Comparison of ENCODE assay signal across 17 cellular contexts in the genomic region with DNA sequence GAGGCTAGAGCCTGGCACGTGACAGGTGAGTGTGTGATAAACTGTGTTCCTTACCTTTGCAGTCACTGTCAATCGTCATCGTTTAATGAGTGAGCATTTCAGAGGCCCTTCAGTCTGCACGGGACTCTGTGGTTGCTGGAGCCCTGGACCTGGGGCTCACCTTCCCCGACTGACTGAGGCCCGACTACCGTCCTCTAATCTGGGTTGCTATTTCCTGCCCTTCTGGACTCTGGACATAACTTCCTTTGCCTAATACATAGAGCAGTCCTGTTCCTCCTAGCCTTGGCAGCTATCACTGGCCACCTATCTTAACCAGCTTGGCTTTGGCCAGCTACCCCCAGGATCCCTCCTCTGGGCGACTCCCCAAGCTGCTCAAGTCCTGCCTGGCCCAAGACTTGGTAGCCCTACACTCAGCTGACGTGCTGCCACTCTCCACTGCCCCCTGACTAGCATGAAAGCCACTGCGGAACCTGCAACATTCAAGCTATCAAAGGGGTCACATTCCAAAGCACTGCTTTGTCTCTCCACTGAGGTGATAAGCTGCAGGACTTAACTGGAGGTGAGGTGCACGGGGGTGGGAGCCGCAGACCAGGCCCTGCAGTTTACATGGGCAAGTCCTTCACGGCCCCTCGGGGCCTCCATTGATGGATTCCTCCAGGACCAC. TPM values are rescaled to one million over a fixed set of nuclear protein-coding genes. Genes with fewer than 3 reads are reported as not detected.
A peak's percentile ranks its signal among the peaks of the same experiment; 100 is the strongest.
DNase-seq lines count a peak whose midpoint lies in the region; ATAC-seq, FAIRE-seq and TF ChIP-seq lines count a peak whose summit lies in the region.
"Had no signal": no experiment of that assay in that cellular context is flagged by ENCODE, and none has a peak within 500 bp of the region (broad histone marks: within the 10 kb centered on the region; RNA-seq: fewer than 3 reads in every experiment).

No MANE protein-coding gene starts in this region.

- H2BK120ac ChIP-seq in IMR-90 (ENCODE audit: low read depth, low read length) (no peak overlapping the region), mesendoderm (ENCODE audit: low read depth, low read length) (peak overlapping the region; percentile 48)

- H2BK20ac ChIP-seq in IMR-90 (ENCODE audit: low read depth, low read length): no peak overlapping the region; the same call in 1 of the 2 replicates

- H3K79me1 ChIP-seq in IMR-90 (ENCODE audit: low read depth in 1 of 2, low read length in 2 of 2) (no peaks in the 10 kb centered on the region), mesendoderm (ENCODE audit: low read length) (no peaks in the 10 kb centered on the region)

- H3K23ac ChIP-seq in IMR-90 (ENCODE audit: low read depth, low read length) (no peak overlapping the region), mesendoderm (ENCODE audit: low read length) (no peak overlapping the region)

- H3K4me1 ChIP-seq in BLaER1 treated with 17β-estradiol and CSF1 and Interleukin-3, amounts not matched to agents 10 nM and 100 nM: peaks cover 93 to 97% (median 96%) of the 10 kb centered on the region in 10 experiments
- peaks cover 7% of the 10 kb centered on the region for H3K4me1 ChIP-seq in IMR-90 (ENCODE audit: control insufficient read depth, insufficient read depth, low read length)
- peaks cover 29% of the 10 kb centered on the region for H3K4me1 ChIP-seq in endothelial cell of umbilical vein (ENCODE audit: control insufficient read depth, extremely low read depth, insufficient read depth, low read length)
- H3K4me1 ChIP-seq in mesendoderm (ENCODE audit: control insufficient read depth, low read depth, low read length): peaks cover 18% of the 10 kb centered on the region

- CTCF ChIA-PET in IMR-90 (lab: Yijun Ruan, JAX): interaction anchor here (0.6 to 2.1 kb wide), 3 partner anchors 12 to 20 kb away, joined by 3 to 7 read pairs (median 4); no protein-coding TSS in a partner anchor
- CTCF ChIA-PET in endothelial cell of umbilical vein (lab: Charles Lee): interaction anchor here (1.4 to 6.7 kb wide), 6 partner anchors 15 to 143 kb away, joined by 6 to 61 read pairs (median 18); no protein-coding TSS in a partner anchor

- 0 out of 2 replicates have a peak overlapping the region, but pooled peaks have one; percentile 62 for H2AK5ac ChIP-seq in IMR-90 (ENCODE audit: low read depth, low read length)
- peak overlapping the region; percentile 97 for H2AK5ac ChIP-seq in mesendoderm (ENCODE audit: low read length)

- H4K20me1 ChIP-seq in BLaER1 treated with 17β-estradiol and CSF1 and Interleukin-3, amounts not matched to agents 10 nM and 100 nM: no peaks in the 10 kb centered on the region
- H4K20me1 ChIP-seq in IMR-90 (ENCODE audit: insufficient read depth, low read length) (no peaks in the 10 kb centered on the region), endothelial cell of umbilical vein (replicated peaks; ENCODE audit: control insufficient read depth, extremely low read depth, insufficient read depth, low read length) (no peaks in the 10 kb centered on the region)

- no peaks in the 10 kb centered on the region for H3K9me3 ChIP-seq in BLaER1 treated with 17β-estradiol and CSF1 and Interleukin-3, amounts not matched to agents 10 nM and 100 nM (replicated peaks in 1 of 11)
- H3K9me3 ChIP-seq in IMR-90 (ENCODE audit: control insufficient read depth, insufficient read depth, low read length) (no peaks in the 10 kb centered on the region), endothelial cell of umbilical vein (replicated peaks; ENCODE audit: control insufficient read depth, insufficient read depth, low read length) (no peaks in the 10 kb centered on the region)

- H3K9ac ChIP-seq in BLaER1 treated with 17β-estradiol and CSF1 and Interleukin-3, amounts not matched to agents 10 nM and 100 nM: peak overlapping the region; percentile 1 to 84 (median 79); a peak in 17 of 22 replicates
- no peak overlapping the region for H3K9ac ChIP-seq in IMR-90 (ENCODE audit: low read depth, low read length)
- no peak overlapping the region for H3K9ac ChIP-seq in endothelial cell of umbilical vein (replicated peaks; ENCODE audit: extremely low read depth, insufficient read depth, low read length)
- H3K9ac ChIP-seq in mesendoderm (ENCODE audit: low read length): peak overlapping the region; percentile 54

- no peak for TF ChIP-seq RAD21 in IMR-90 (IDR thresholded peaks at IDR 0.05; ENCODE audit: low read length)

- H3K36me3 ChIP-seq in BLaER1 treated with 17β-estradiol and CSF1 and Interleukin-3, amounts not matched to agents 10 nM and 100 nM: no peaks in the 10 kb centered on the region
- no peaks in the 10 kb centered on the region for H3K36me3 ChIP-seq in IMR-90 (ENCODE audit: control insufficient read depth, insufficient read depth, low read length)
- no peaks in the 10 kb centered on the region for H3K36me3 ChIP-seq in endothelial cell of umbilical vein (ENCODE audit: control insufficient read depth in 2 of 2, extremely low read depth in 1 of 2, insufficient read depth in 2 of 2, low read length in 2 of 2)
- H3K36me3 ChIP-seq in mesendoderm (ENCODE audit: control insufficient read depth, insufficient read depth, low read length): no peaks in the 10 kb centered on the region

- dilution Hi-C loops in IMR-90 (cut with HindIII; ENCODE audit: low sequenced_read_pairs, unreplicated experiment) (no loop called here), endothelial cell of umbilical vein (cut with MboI; ENCODE audit: extremely low pct_ligation_motif_present, low sequenced_read_pairs) (no loop called here)

- peak overlapping the region; percentile 7 for H2AFZ ChIP-seq in IMR-90 (replicated peaks; ENCODE audit: low read length, poor library complexity)
- H2AFZ ChIP-seq in endothelial cell of umbilical vein (ENCODE audit: low read depth, low read length): no peak overlapping the region

- peak overlapping the region; percentile 86 to 99 (median 95) for H3K4me2 ChIP-seq in BLaER1 treated with 17β-estradiol and CSF1 and Interleukin-3, amounts not matched to agents 10 nM and 100 nM
- no peak overlapping the region for H3K4me2 ChIP-seq in IMR-90 (ENCODE audit: low read depth, low read length)
- no peak overlapping the region for H3K4me2 ChIP-seq in endothelial cell of umbilical vein (ENCODE audit: insufficient read depth, low read length)
- H3K4me2 ChIP-seq in mesendoderm (ENCODE audit: low read length): no peak overlapping the region

- H2BK15ac ChIP-seq in IMR-90 (ENCODE audit: low read depth, low read length): no peak overlapping the region
- no peak overlapping the region for H2BK15ac ChIP-seq in mesendoderm (replicated peaks; ENCODE audit: low read depth)

- in situ Hi-C loops in IMR-90 (cut with MboI; ENCODE audit: low sequenced_read_pairs): no loop called here

- H4K5ac ChIP-seq in IMR-90 (ENCODE audit: low read depth, low read length): no peak overlapping the region
- H4K5ac ChIP-seq in mesendoderm (ENCODE audit: low read length): no peak overlapping the region

- H3K4ac ChIP-seq in IMR-90 (ENCODE audit: low read depth, low read length) (peak overlapping the region; percentile 13; the same call in 1 of the 2 replicates), mesendoderm (ENCODE audit: low read depth, low read length) (peak overlapping the region; percentile 56)

- H4K91ac ChIP-seq in IMR-90 (ENCODE audit: insufficient read depth, low read depth, low read length): no peak overlapping the region

- WGBS in IMR-90 (ENCODE audit: extremely low coverage in 2 of 2, insufficient read length in 1 of 2), 2 experiments: 90% methylated on average over 2 of the region's 14 CpGs; no CpG with 5 or more reads in 1 of the 2 experiments
- WGBS in mesendoderm (ENCODE audit: extremely low coverage, insufficient coverage, low lambda C conversion rate): no CpG with 5 or more reads among the region's 14 CpGs

- TF ChIP-seq POLR2A in IMR-90 (IDR thresholded peaks at IDR 0.05; ENCODE audit: low read depth, low read length) (no peak), endothelial cell of umbilical vein (IDR thresholded peaks at IDR 0.05; ENCODE audit: low read depth, low read length) (no peak)

- no peak overlapping the region for H3K14ac ChIP-seq in IMR-90 (replicated peaks; ENCODE audit: low read depth, low read length)

- BruUV-seq in IMR-90 (replicated peaks; lab: Mats Ljungman, UMichigan) (no TSS peak), endothelial cell of umbilical vein (replicated peaks; lab: Mats Ljungman, UMichigan) (no TSS peak)

- no peak overlapping the region for H3K56ac ChIP-seq in IMR-90 (ENCODE audit: extremely low read depth, insufficient read depth, low read length)
- peak overlapping the region; percentile 73 for H3K56ac ChIP-seq in mesendoderm (ENCODE audit: low read length)

- no peak overlapping the region for H4K8ac ChIP-seq in IMR-90 (ENCODE audit: low read depth in 2 of 2, low read length in 2 of 2)
- H4K8ac ChIP-seq in mesendoderm (ENCODE audit: low read depth, low read length): no peak overlapping the region

- peak; percentile 64 for FAIRE-seq in endothelial cell of umbilical vein (lab: Jason Lieb, UNC)

- intact Hi-C loops in IMR-90 (cut with micrococcal nuclease): loop anchor here (5.0 kb wide), 1 partner anchor 141 kb away; no protein-coding TSS in a partner anchor
- intact Hi-C loops in endothelial cell of umbilical vein (cut with micrococcal nuclease): loop anchor here (2.0 kb wide), 1 partner anchor 91 kb away; no protein-coding TSS in a partner anchor

- H3K4me3 ChIP-seq in BLaER1 treated with 17β-estradiol and CSF1 and Interleukin-3, amounts not matched to agents 10 nM and 100 nM: peak overlapping the region in 2 of 10 experiments; percentile 51 to 65; a peak in 3 of 20 replicates
- H3K4me3 ChIP-seq in IMR-90 (ENCODE audit: insufficient read depth, low read depth, low read length): no peak overlapping the region
- no peak overlapping the region for H3K4me3 ChIP-seq in endothelial cell of umbilical vein (replicated peaks in 1 of 3; ENCODE audit: insufficient read depth in 1 of 3, low read depth in 1 of 3, low read length in 3 of 3)
- no peak overlapping the region for H3K4me3 ChIP-seq in mesendoderm (ENCODE audit: low read length)

- DNase-seq in IMR-90: no peak
- DNase-seq in endothelial cell of umbilical vein (ENCODE audit: low read depth, low spot score): no peak
- peak; percentile 98 for DNase-seq in mesendoderm
- no peak for DNase-seq in occipital lobe (lab: John Stamatoyannopoulos, UW)
- DNase-seq in NCI-H2029 treated with DMSO at 0.1 percent for 48 hours (lab: John Stamatoyannopoulos, UW): no peak
- DNase-seq: activated CD8-positive, alpha-beta memory T cell treated with anti-CD3 and anti-CD28 coated beads for 24 hours; activated naive CD8-positive, alpha-beta T cell treated with anti-CD3 and anti-CD28 coated beads for 36 hours had no signal

- H3K9me1 ChIP-seq in IMR-90 (ENCODE audit: insufficient read depth, low read length) (peaks cover 9% of the 10 kb centered on the region; the same call in 1 of the 2 replicates), endothelial cell of umbilical vein (replicated peaks; ENCODE audit: control insufficient read depth, extremely low read depth, insufficient read depth, low read length) (no peaks in the 10 kb centered on the region)

- no peaks in the 10 kb centered on the region for H3K27me3 ChIP-seq in BLaER1 treated with 17β-estradiol and CSF1 and Interleukin-3, amounts not matched to agents 10 nM and 100 nM
- H3K27me3 ChIP-seq in IMR-90 (ENCODE audit: control insufficient read depth, insufficient read depth, low read length) (no peaks in the 10 kb centered on the region), endothelial cell of umbilical vein (ENCODE audit: control insufficient read depth in 2 of 2, insufficient read depth in 2 of 2, low read length in 2 of 2) (no peaks in the 10 kb centered on the region), mesendoderm (ENCODE audit: insufficient read depth, low read length, poor library complexity) (no peaks in the 10 kb centered on the region)

- H3K79me2 ChIP-seq in endothelial cell of umbilical vein (ENCODE audit: control insufficient read depth, insufficient read depth, low read length): no peaks in the 10 kb centered on the region
- H3K79me2 ChIP-seq in mesendoderm (ENCODE audit: control insufficient read depth, insufficient read depth, low read length): no peaks in the 10 kb centered on the region
- H3K79me2 ChIP-seq: parathyroid adenoma had no signal

- ATAC-seq in IMR-90 (ENCODE audit: low read depth) (no peak), GM21717 (IDR thresholded peaks at IDR 0.05; ENCODE audit: unreplicated experiment) (no peak), GM19035 (IDR thresholded peaks at IDR 0.05; ENCODE audit: unreplicated experiment) (no peak)

- peak overlapping the region; percentile 81 to 95 (median 88) for H3K27ac ChIP-seq in BLaER1 treated with 17β-estradiol and CSF1 and Interleukin-3, amounts not matched to agents 10 nM and 100 nM
- H3K27ac ChIP-seq in IMR-90 (ENCODE audit: insufficient read depth, low read length): no peak overlapping the region
- H3K27ac ChIP-seq in endothelial cell of umbilical vein (ENCODE audit: insufficient read depth, low read depth, low read length): no peak overlapping the region
- H3K27ac ChIP-seq in mesendoderm (ENCODE audit: low read depth, low read length): peak overlapping the region; percentile 54
- H3K27ac ChIP-seq: parathyroid adenoma, VCaP had no signal

- H2BK5ac ChIP-seq in IMR-90 (ENCODE audit: low read depth, low read length, poor library complexity, severe bottlenecking) (no peak overlapping the region), mesendoderm (ENCODE audit: low read length) (peak overlapping the region; percentile 64)

- TF ChIP-seq CTCF in IMR-90 (conservative IDR thresholded peaks at IDR 0.05; ENCODE audit: low read depth, low read length) (no peak), endothelial cell of umbilical vein (IDR thresholded peaks at IDR 0.05; ENCODE audit: extremely low read depth in 1 of 2, insufficient read depth in 1 of 2, low read depth in 1 of 2, low read length in 2 of 2) (peak in 1 of 2 donors; percentile 25)

- H3K18ac ChIP-seq in IMR-90 (ENCODE audit: low read depth, low read length): no peak overlapping the region
- peak overlapping the region; percentile 52 for H3K18ac ChIP-seq in mesendoderm (ENCODE audit: low read length)

- POLR2A ChIA-PET in IMR-90 (lab: Charles Lee; ENCODE audit: unreplicated experiment) (no interaction called here), endothelial cell of umbilical vein (lab: Charles Lee) (no interaction called here)

- no peak overlapping the region for H2AK9ac ChIP-seq in IMR-90 (replicated peaks; ENCODE audit: low read depth, low read length, poor library complexity)

RNA-seq across cellular contexts. Expression of a gene that starts 11.1 kb away (rescaled TPM):
- total RNA-seq in IMR-90 (2012; rRNA removed): not detected in 2 replicates
- polyA plus RNA-seq in IMR-90 (2012; rRNA removed): 0.17 and 0.41 TPM in 2 replicates
- polyA plus RNA-seq in IMR-90 (2012; cell fraction: cytosol; rRNA removed): 0.05 and 0.34 TPM in 2 replicates
- polyA plus RNA-seq in IMR-90 (2012; cell fraction: nucleus; rRNA removed; ENCODE audit: low replicate concordance): 1.9 and 2.9 TPM in 2 replicates
- 0.55 and 0.77 TPM in 2 replicates for total RNA-seq in endothelial cell of umbilical vein
- polyA plus RNA-seq in endothelial cell of umbilical vein: 0.37 and 0.41 TPM in 2 replicates
- 0.19 and 0.56 TPM in 2 replicates for polyA plus RNA-seq in endothelial cell of umbilical vein (2011; cell fraction: cytosol; rRNA removed)
- polyA plus RNA-seq in endothelial cell of umbilical vein (2011; cell fraction: nucleus; rRNA removed): 1.3 and 1.8 TPM in 2 replicates
- polyA plus RNA-seq in endothelial cell of umbilical vein (2012): 0.16 TPM in 1 of 2 replicates, not detected in the other
- polyA minus RNA-seq in endothelial cell of umbilical vein: 0.51 and 0.63 TPM in 2 replicates
- polyA minus RNA-seq in endothelial cell of umbilical vein (2011; cell fraction: cytosol; rRNA and poly(A)+ RNA removed): 2.3 TPM
- 1.0 and 1.3 TPM in 2 replicates for polyA minus RNA-seq in endothelial cell of umbilical vein (2011; cell fraction: nucleus; rRNA and poly(A)+ RNA removed)
- 111 TPM for polyA plus RNA-seq in mesendoderm (2013, experiment 1 of 2)
- 108 TPM for polyA plus RNA-seq in mesendoderm (2013, experiment 2 of 2)
- 0.16 TPM for total RNA-seq in occipital lobe
- total RNA-seq: HT1080 had no signal

RNA-seq across cellular contexts. Expression of a gene that starts 25.8 kb away (rescaled TPM):
- total RNA-seq in IMR-90 (2012; rRNA removed) (52.2 and 63.0 TPM in 2 replicates), endothelial cell of umbilical vein (162 and 179 TPM in 2 replicates), occipital lobe (29.0 TPM)
- polyA plus RNA-seq in IMR-90 (2012; rRNA removed) (47.4 and 54.4 TPM in 2 replicates), endothelial cell of umbilical vein (29.4 and 39.2 TPM in 2 replicates)
- 22.4 and 32.2 TPM in 2 replicates for polyA plus RNA-seq in IMR-90 (2012; cell fraction: cytosol; rRNA removed)
- 26.6 and 80.9 TPM in 2 replicates for polyA plus RNA-seq in IMR-90 (2012; cell fraction: nucleus; rRNA removed; ENCODE audit: low replicate concordance)
- polyA plus RNA-seq in endothelial cell of umbilical vein (2011; cell fraction: cytosol; rRNA removed): 58.3 and 61.7 TPM in 2 replicates
- 115 and 146 TPM in 2 replicates for polyA plus RNA-seq in endothelial cell of umbilical vein (2011; cell fraction: nucleus; rRNA removed)
- polyA plus RNA-seq in endothelial cell of umbilical vein (2012): 111 and 127 TPM in 2 replicates
- polyA minus RNA-seq in endothelial cell of umbilical vein: 59.4 and 60.0 TPM in 2 replicates
- 19.9 TPM for polyA minus RNA-seq in endothelial cell of umbilical vein (2011; cell fraction: cytosol; rRNA and poly(A)+ RNA removed)
- polyA minus RNA-seq in endothelial cell of umbilical vein (2011; cell fraction: nucleus; rRNA and poly(A)+ RNA removed): 105 and 131 TPM in 2 replicates
- 86.5 TPM for polyA plus RNA-seq in mesendoderm (2013, experiment 1 of 2)
- 91.0 TPM for polyA plus RNA-seq in mesendoderm (2013, experiment 2 of 2)

RNA-seq across cellular contexts. Expression of a gene that starts 35.2 kb away (rescaled TPM):
- not detected in 2 replicates for total RNA-seq in IMR-90 (2012; rRNA removed)
- polyA plus RNA-seq in IMR-90 (2012; rRNA removed): not detected in 2 replicates
- not detected in 2 replicates for polyA plus RNA-seq in IMR-90 (2012; cell fraction: cytosol; rRNA removed)
- not detected in 2 replicates for polyA plus RNA-seq in IMR-90 (2012; cell fraction: nucleus; rRNA removed; ENCODE audit: low replicate concordance)
- total RNA-seq in endothelial cell of umbilical vein: not detected in 2 replicates
- not detected in 2 replicates for polyA plus RNA-seq in endothelial cell of umbilical vein
- polyA plus RNA-seq in endothelial cell of umbilical vein (2011; cell fraction: cytosol; rRNA removed): not detected in 2 replicates
- polyA plus RNA-seq in endothelial cell of umbilical vein (2011; cell fraction: nucleus; rRNA removed): not detected in 2 replicates
- not detected in 2 replicates for polyA plus RNA-seq in endothelial cell of umbilical vein (2012)
- not detected in 2 replicates for polyA minus RNA-seq in endothelial cell of umbilical vein
- not detected for polyA minus RNA-seq in endothelial cell of umbilical vein (2011; cell fraction: cytosol; rRNA and poly(A)+ RNA removed)
- not detected in 2 replicates for polyA minus RNA-seq in endothelial cell of umbilical vein (2011; cell fraction: nucleus; rRNA and poly(A)+ RNA removed)
- polyA plus RNA-seq in mesendoderm (2013, experiment 1 of 2): not detected
- polyA plus RNA-seq in mesendoderm (2013, experiment 2 of 2): not detected
- total RNA-seq in occipital lobe: not detected
- total RNA-seq: activated naive CD8-positive, alpha-beta T cell treated with anti-CD3 and anti-CD28 coated beads for 36 hours; cerebellum; Daoy; fibroblast of lung; HT1080; mesothelial cell of epicardium had no signal
- polyA plus RNA-seq: fibroblast of lung had no signal

Comparison
In these comparisons a context has a peak if more than half of its experiments do, and no peak if none do; other contexts are left out.
1. H3K27ac ChIP-seq: peak in BLaER1 treated with 17β-estradiol and CSF1 and Interleukin-3, amounts not matched to agents 10 nM and 100 nM (11 of 11) and mesendoderm (single experiment); none in IMR-90 (single experiment) and endothelial cell of umbilical vein (single experiment).
2. H3K4me2 ChIP-seq: peak in BLaER1 treated with 17β-estradiol and CSF1 and Interleukin-3, amounts not matched to agents 10 nM and 100 nM (11 of 11); none in IMR-90 (single experiment), endothelial cell of umbilical vein (single experiment) and mesendoderm (single experiment).
3. H3K9ac ChIP-seq: peak in BLaER1 treated with 17β-estradiol and CSF1 and Interleukin-3, amounts not matched to agents 10 nM and 100 nM (11 of 11) and mesendoderm (single experiment); none in IMR-90 (single experiment) and endothelial cell of umbilical vein (single experiment).